Comparison of ENCODE assay signal across 14 cellular contexts in genomic region chr15:92928351-92928750, GRCh38. TPM values are rescaled to one million over a fixed set of nuclear protein-coding genes. Genes with fewer than 3 reads are reported as not detected.
DNase-seq lines count a peak whose midpoint lies in the region; ATAC-seq and TF ChIP-seq lines count a peak whose summit lies in the region.
"Had no signal": no experiment of that assay in that cellular context is flagged by ENCODE, and none has a peak within 500 bp of the region (broad histone marks: within the 10 kb centered on the region; RNA-seq: fewer than 3 reads in every experiment).

No MANE protein-coding gene starts in this region.

- peaks cover 47% of the 10 kb centered on the region for H3K4me1 Mint-ChIP-seq in stimulated activated naive CD8-positive, alpha-beta T cell treated with anti-CD3 and anti-CD28 coated beads, Interleukin-15, Interleukin-2, amounts not matched to agents 100 ng/mL and 50 ng/mL, for 24 hours (ENCODE audit: low read depth)
- peaks cover 58% of the 10 kb centered on the region for H3K4me1 Mint-ChIP-seq in stimulated activated naive CD8-positive, alpha-beta T cell treated with anti-CD3 and anti-CD28 coated beads, Interleukin-15, amount 100 ng/mL, for 72 hours
- peaks cover 57% of the 10 kb centered on the region for H3K4me1 Mint-ChIP-seq in activated CD8-positive, alpha-beta T cell treated with anti-CD3 and anti-CD28 coated beads for 36 hours (ENCODE audit: low read depth)

- H3K9ac ChIP-seq in mesenchymal stem cell (ENCODE audit: low read length) = no peak overlapping the region

- no peak overlapping the region for H2BK120ac ChIP-seq in mesenchymal stem cell (ENCODE audit: low read depth, low read length)

- H3K79me1 ChIP-seq in mesenchymal stem cell (replicated peaks; ENCODE audit: low read length, poor library complexity, severe bottlenecking) = no peaks in the 10 kb centered on the region

- H2BK15ac ChIP-seq in mesenchymal stem cell (ENCODE audit: low read depth, poor library complexity, severe bottlenecking) = no peak overlapping the region

- no peak overlapping the region for H3K4me2 ChIP-seq in mesenchymal stem cell (ENCODE audit: low read length, poor library complexity, severe bottlenecking)

- H2BK12ac ChIP-seq in mesenchymal stem cell (ENCODE audit: low read length in 2 of 2) = no peak overlapping the region

- H3K23ac ChIP-seq in mesenchymal stem cell (ENCODE audit: low read length in 2 of 2) = no peak overlapping the region

- no peak overlapping the region for H3K4me3 ChIP-seq in mesenchymal stem cell (ENCODE audit: insufficient read depth in 1 of 2, low read depth in 1 of 2, low read length in 2 of 2)

- H3K4me1 ChIP-seq in mesenchymal stem cell (ENCODE audit: control insufficient read depth, insufficient read depth, low read depth, low read length) = peaks cover 9% of the 10 kb centered on the region

- H2AFZ ChIP-seq in mesenchymal stem cell (ENCODE audit: low read depth, low read length) = no peak overlapping the region

- intact Hi-C loops in activated CD8-positive, alpha-beta T cell treated with anti-CD3 and anti-CD28 coated beads for 36 hours (cut with micrococcal nuclease) = no loop called here

- H4K8ac ChIP-seq in mesenchymal stem cell (ENCODE audit: low read length) = no peak overlapping the region

- no peak overlapping the region for H3K4ac ChIP-seq in mesenchymal stem cell (ENCODE audit: low read depth in 1 of 2, low read length in 2 of 2)

- no peak overlapping the region for H3K4me3 Mint-ChIP-seq in stimulated activated naive CD8-positive, alpha-beta T cell treated with anti-CD3 and anti-CD28 coated beads, Interleukin-15, Interleukin-2, amounts not matched to agents 100 ng/mL and 50 ng/mL, for 24 hours
- H3K4me3 Mint-ChIP-seq in stimulated activated naive CD8-positive, alpha-beta T cell treated with anti-CD3 and anti-CD28 coated beads, Interleukin-15, amount 100 ng/mL, for 72 hours = no peak overlapping the region
- no peak overlapping the region for H3K4me3 Mint-ChIP-seq in activated CD8-positive, alpha-beta T cell treated with anti-CD3 and anti-CD28 coated beads for 36 hours

- ATAC-seq in stimulated activated naive CD8-positive, alpha-beta T cell treated with anti-CD3 and anti-CD28 coated beads, Interleukin-15, amount 100 ng/mL, for 72 hours = no peak
- no peak for ATAC-seq in activated CD8-positive, alpha-beta T cell treated with anti-CD3 and anti-CD28 coated beads for 36 hours
- ATAC-seq in esophagus mucosa = no peak
- no peak for ATAC-seq in HG02678 (IDR thresholded peaks at IDR 0.05; ENCODE audit: unreplicated experiment)
- ATAC-seq: left colon, SK-N-SH treated with all-trans-retinoic acid at 6 μM for 48 hours had no signal

- CTCF ChIA-PET in activated CD8-positive, alpha-beta T cell treated with anti-CD3 and anti-CD28 coated beads for 36 hours (lab: Charles Lee) = interaction anchor here (0.7 to 6.8 kb wide), 5 partner anchors 9 to 131 kb away, joined by 3 to 41 read pairs (median 4); no protein-coding TSS in a partner anchor
- CTCF ChIA-PET in HEK293T (lab: Yijun Ruan, JAX) = interaction anchor here (0.7 to 1.1 kb wide), 2 partner anchors 120 to 810 kb away, joined by 3 to 4 read pairs; no protein-coding TSS in a partner anchor

- H4K91ac ChIP-seq in mesenchymal stem cell (ENCODE audit: low read length) = no peak overlapping the region

- no peak overlapping the region for H3K18ac ChIP-seq in mesenchymal stem cell (ENCODE audit: low read depth in 1 of 2, low read length in 2 of 2)

- peak overlapping the region; percentile 61 for H3K27ac ChIP-seq in mesenchymal stem cell (ENCODE audit: low read length, poor library complexity, severe bottlenecking)

- peaks cover 92% of the 10 kb centered on the region for H3K36me3 Mint-ChIP-seq in stimulated activated naive CD8-positive, alpha-beta T cell treated with anti-CD3 and anti-CD28 coated beads, Interleukin-15, Interleukin-2, amounts not matched to agents 100 ng/mL and 50 ng/mL, for 24 hours (ENCODE audit: low read depth)
- H3K36me3 Mint-ChIP-seq in activated CD8-positive, alpha-beta T cell treated with anti-CD3 and anti-CD28 coated beads for 36 hours (ENCODE audit: low read depth) = peaks cover 83% of the 10 kb centered on the region

- H3K9me3 Mint-ChIP-seq in stimulated activated naive CD8-positive, alpha-beta T cell treated with anti-CD3 and anti-CD28 coated beads, Interleukin-15, Interleukin-2, amounts not matched to agents 100 ng/mL and 50 ng/mL, for 24 hours = no peaks in the 10 kb centered on the region
- H3K9me3 Mint-ChIP-seq in stimulated activated naive CD8-positive, alpha-beta T cell treated with anti-CD3 and anti-CD28 coated beads, Interleukin-15, amount 100 ng/mL, for 72 hours = no peaks in the 10 kb centered on the region
- no peaks in the 10 kb centered on the region for H3K9me3 Mint-ChIP-seq in activated CD8-positive, alpha-beta T cell treated with anti-CD3 and anti-CD28 coated beads for 36 hours

- H3K36me3 ChIP-seq in mesenchymal stem cell (ENCODE audit: control insufficient read depth in 1 of 2, insufficient read depth in 2 of 2, low read depth in 1 of 2, low read length in 2 of 2) = peaks cover 31 to 91% of the 10 kb centered on the region in 2 experiments

- 98% methylated on average over 2 of the region's 2 CpGs for WGBS in mesenchymal stem cell

- no peak for TF ChIP-seq CTCF in activated CD8-positive, alpha-beta T cell treated with anti-CD3 and anti-CD28 coated beads for 36 hours (IDR thresholded peaks at IDR 0.05)

- no peaks in the 10 kb centered on the region for H3K9me3 ChIP-seq in mesenchymal stem cell (ENCODE audit: control insufficient read depth, low read length)

- no peak for DNase-seq in stimulated activated naive CD8-positive, alpha-beta T cell treated with anti-CD3 and anti-CD28 coated beads, Interleukin-15, amount 100 ng/mL, for 72 hours
- DNase-seq in activated CD8-positive, alpha-beta T cell treated with anti-CD3 and anti-CD28 coated beads for 36 hours = no peak
- DNase-seq in mesenchymal stem cell = no peak
- DNase-seq in NCI-H345 treated with DMSO at 0.1 percent for 48 hours (lab: John Stamatoyannopoulos, UW; ENCODE audit: unreplicated experiment) = no peak
- DNase-seq in HEK293T (ENCODE audit: extremely low spot score) = no peak
- DNase-seq: amniotic stem cell, DMS 273 treated with DMSO at 0.1 percent for 48 hours, left colon, NCI-H187, NCI-H510A had no signal

- no peaks in the 10 kb centered on the region for H3K27me3 ChIP-seq in mesenchymal stem cell (ENCODE audit: control insufficient read depth in 1 of 2, insufficient read depth in 1 of 2, low read length in 2 of 2)

- H2BK5ac ChIP-seq in mesenchymal stem cell (ENCODE audit: low read depth, low read length, poor library complexity, severe bottlenecking) = no peak overlapping the region

- no peak overlapping the region for H3K14ac ChIP-seq in mesenchymal stem cell (ENCODE audit: low read length in 2 of 2)

- no peaks in the 10 kb centered on the region for H3K27me3 Mint-ChIP-seq in stimulated activated naive CD8-positive, alpha-beta T cell treated with anti-CD3 and anti-CD28 coated beads, Interleukin-15, Interleukin-2, amounts not matched to agents 100 ng/mL and 50 ng/mL, for 24 hours
- no peaks in the 10 kb centered on the region for H3K27me3 Mint-ChIP-seq in stimulated activated naive CD8-positive, alpha-beta T cell treated with anti-CD3 and anti-CD28 coated beads, Interleukin-15, amount 100 ng/mL, for 72 hours
- no peaks in the 10 kb centered on the region for H3K27me3 Mint-ChIP-seq in activated CD8-positive, alpha-beta T cell treated with anti-CD3 and anti-CD28 coated beads for 36 hours

- H3K27ac Mint-ChIP-seq in stimulated activated naive CD8-positive, alpha-beta T cell treated with anti-CD3 and anti-CD28 coated beads, Interleukin-15, Interleukin-2, amounts not matched to agents 100 ng/mL and 50 ng/mL, for 24 hours = peak overlapping the region; percentile 67
- peak overlapping the region in 1 of 2 donors; percentile 52 for H3K27ac Mint-ChIP-seq in stimulated activated naive CD8-positive, alpha-beta T cell treated with anti-CD3 and anti-CD28 coated beads, Interleukin-15, amount 100 ng/mL, for 72 hours
- peak overlapping the region; percentile 74 for H3K27ac Mint-ChIP-seq in activated CD8-positive, alpha-beta T cell treated with anti-CD3 and anti-CD28 coated beads for 36 hours

- no peak overlapping the region for H2AK5ac ChIP-seq in mesenchymal stem cell (ENCODE audit: low read length, severe bottlenecking)

- POLR2A ChIA-PET in activated CD8-positive, alpha-beta T cell treated with anti-CD3 and anti-CD28 coated beads for 36 hours (lab: Charles Lee) = interaction anchor here (0.5 to 1.4 kb wide), 4 partner anchors 10 to 119 kb away, joined by 3 to 4 read pairs (median 3); no protein-coding TSS in a partner anchor
- POLR2A ChIA-PET in HEK293T (lab: Yijun Ruan, JAX) = interaction anchor here (2.8 kb wide), 1 partner anchor 119 kb away, joined by 15 read pairs; no protein-coding TSS in a partner anchor

TF ChIP-seq in HEK293T, 16 proteins besides CTCF, POLR2A, EP300 and RAD21:
- TF ChIP-seq FOXK2 (IDR thresholded peaks at IDR 0.05) = no peak
- no peak for TF ChIP-seq PKNOX1 (IDR thresholded peaks at IDR 0.05)
- no peak for TF ChIP-seq ELF4 (IDR thresholded peaks at IDR 0.05)

RNA-seq across cellular contexts. Expression of gene CHD2, which starts 28.2 kb away (rescaled TPM):
- total RNA-seq in activated CD8-positive, alpha-beta T cell treated with anti-CD3 and anti-CD28 coated beads for 36 hours = 100 to 1,000 TPM; 124 to 138 TPM
- polyA plus RNA-seq in mesenchymal stem cell (2013, experiment 1 of 2) = 52.6 TPM
- polyA plus RNA-seq in mesenchymal stem cell (2013, experiment 2 of 2) = 52.4 TPM
- 67.5 TPM for total RNA-seq in esophagus mucosa
